8 cellular contexts compared by ENCODE assay signal in the genomic region with DNA sequence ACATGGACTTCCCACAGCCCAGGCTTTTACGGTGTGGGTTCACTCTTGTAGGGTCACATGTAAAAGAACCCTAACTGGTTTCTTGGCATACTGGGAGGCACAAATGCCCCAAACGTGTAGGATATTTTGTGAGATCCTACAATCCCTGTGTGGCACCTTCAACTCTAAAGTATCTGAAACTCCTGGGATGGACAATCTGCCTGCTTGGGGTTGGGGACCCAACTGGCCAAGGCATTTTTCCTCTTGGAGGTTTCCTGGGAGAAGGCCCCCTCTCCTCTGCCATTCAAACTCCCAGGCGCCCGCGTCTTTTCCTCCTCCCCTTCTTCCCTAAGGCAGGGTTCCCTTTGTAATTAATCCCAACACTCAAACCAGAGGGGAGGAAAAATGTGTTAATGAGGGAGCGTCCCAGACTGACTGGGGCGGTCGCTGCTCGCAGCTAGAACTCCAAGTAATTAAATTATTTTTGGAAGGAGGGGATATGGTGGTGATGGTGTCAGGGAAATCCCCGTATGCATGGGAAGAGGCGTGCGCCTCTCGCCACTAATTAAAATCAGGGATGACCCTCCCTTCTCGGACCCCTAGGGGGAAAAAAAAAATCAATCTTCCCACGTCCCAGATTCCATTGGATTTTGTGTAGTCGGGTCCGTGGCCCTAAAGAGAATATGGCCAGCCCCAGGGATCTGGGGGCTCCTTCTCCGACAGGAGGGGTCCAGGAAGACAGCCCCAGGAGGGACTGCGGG. TPM values are rescaled to one million over a fixed set of nuclear protein-coding genes. Genes with fewer than 3 reads are reported as not detected.
A peak's percentile ranks its signal among the peaks of the same experiment; 100 is the strongest.
DNase-seq lines count a peak whose midpoint lies in the region; ATAC-seq and TF ChIP-seq lines count a peak whose summit lies in the region.

No MANE protein-coding gene starts in this region.

- no peak for TF ChIP-seq POLR2A in vagina (IDR thresholded peaks at IDR 0.05)

- peak overlapping the region; percentile 61 to 62 for H3K9ac ChIP-seq in duodenal mucosa (ENCODE audit: low read depth in 1 of 2, low read length in 2 of 2)

- H3K4me1 ChIP-seq in heart right ventricle: peaks cover 4 to 43% (median 30%) of the 10 kb centered on the region in 9 donors
- H3K4me1 ChIP-seq in duodenal mucosa (ENCODE audit: control insufficient read depth in 1 of 2, insufficient read depth in 2 of 2, low read length in 2 of 2): peaks cover 29 to 33% of the 10 kb centered on the region in 2 donors
- H3K4me1 ChIP-seq in muscle layer of duodenum (ENCODE audit: control insufficient read depth in 1 of 2, insufficient read depth in 2 of 2, low read length in 2 of 2): peaks cover 0 to 15% of the 10 kb centered on the region in 2 donors
- H3K4me1 ChIP-seq in vagina: peaks cover 17% of the 10 kb centered on the region

- DNase-seq in heart right ventricle: no peak
- DNase-seq in Right ventricle myocardium inferior (ENCODE audit: missing footprints): no peak
- DNase-seq in vagina (ENCODE audit: extremely low spot score in 2 of 2): no peak

- H3K27me3 ChIP-seq in heart right ventricle (peaks cover 0 to 31% (median 0%) of the 10 kb centered on the region in 7 donors), duodenal mucosa (ENCODE audit: control insufficient read depth in 1 of 2, insufficient read depth in 2 of 2, low read length in 2 of 2) (no peaks in the 10 kb centered on the region), muscle layer of duodenum (ENCODE audit: low read depth, low read length) (no peaks in the 10 kb centered on the region), vagina (no peaks in the 10 kb centered on the region)

- H3K9me3 ChIP-seq in heart right ventricle (no peaks in the 10 kb centered on the region), duodenal mucosa (ENCODE audit: control insufficient read depth in 1 of 2, low read length in 2 of 2) (no peaks in the 10 kb centered on the region), muscle layer of duodenum (ENCODE audit: control insufficient read depth in 1 of 2, low read length in 2 of 2) (no peaks in the 10 kb centered on the region), vagina (no peaks in the 10 kb centered on the region)

- WGBS in heart right ventricle, 2 donors: 33 to 35% methylated on average over 19 of the region's 19 CpGs

- H3K27ac ChIP-seq in heart right ventricle (peak overlapping the region in 9 of 10 donors; percentile 49 to 80 (median 56)), duodenal mucosa (ENCODE audit: low read depth, low read length) (no peak overlapping the region), muscle layer of duodenum (ENCODE audit: low read length) (no peak overlapping the region), vagina (peak overlapping the region; percentile 88)

- H3K36me3 ChIP-seq in heart right ventricle (no peaks in the 10 kb centered on the region), duodenal mucosa (ENCODE audit: control insufficient read depth in 1 of 2, insufficient read depth in 2 of 2, low read length in 2 of 2) (no peaks in the 10 kb centered on the region), muscle layer of duodenum (ENCODE audit: control insufficient read depth in 1 of 2, insufficient read depth in 2 of 2, low read length in 2 of 2) (no peaks in the 10 kb centered on the region), vagina (no peaks in the 10 kb centered on the region)

- H3K4me3 ChIP-seq in heart right ventricle: peak overlapping the region; percentile 58 to 87 (median 75)
- H3K4me3 ChIP-seq in duodenal mucosa (ENCODE audit: low read depth in 1 of 2, low read length in 2 of 2): peak overlapping the region; percentile 62 to 66
- peak overlapping the region; percentile 64 to 65 for H3K4me3 ChIP-seq in muscle layer of duodenum (ENCODE audit: low read depth in 1 of 2, low read length in 2 of 2)
- H3K4me3 ChIP-seq in vagina: peak overlapping the region; percentile 69 to 75

- ATAC-seq in heart right ventricle: peak in 5 of 8 donors; percentile 3 to 46 (median 23)
- no peak for ATAC-seq in Right ventricle myocardium inferior
- no peak for ATAC-seq in HG03442 (IDR thresholded peaks at IDR 0.05; ENCODE audit: unreplicated experiment)
- no peak for ATAC-seq in HG02588 (IDR thresholded peaks at IDR 0.05; ENCODE audit: unreplicated experiment)
- ATAC-seq in GM18873 (IDR thresholded peaks at IDR 0.05; ENCODE audit: low FRiP score, unreplicated experiment): no peak

- intact Hi-C loops in heart right ventricle (cut with DNase I): loop anchor here in 2 of 10 donors (2.0 to 10.0 kb wide), 2 partner anchors 57 to 1745 kb away; partner anchors contain the start of genes COPA (in 1 of the 2) and NCSTN (in 1 of the 2)
- intact Hi-C loops in Right ventricle myocardium inferior (cut with DNase I): no loop called here
- intact Hi-C loops in vagina (cut with DNase I): no loop called here

- peak in 2 of 9 donors; percentile 1 to 9 for TF ChIP-seq CTCF in heart right ventricle (IDR thresholded peaks at IDR 0.05)
- no peak for TF ChIP-seq CTCF in vagina (IDR thresholded peaks at IDR 0.05)

RNA-seq across cellular contexts. Expression of gene VANGL2, which starts 0.7 kb away (rescaled TPM):
- total RNA-seq in heart right ventricle (1 to 10 TPM; 1.2 to 4.1 (median 2.1) TPM), Right ventricle myocardium inferior (2.0 TPM), vagina (11.0 TPM)
- polyA plus RNA-seq in heart right ventricle: 1 to 10 TPM in 1 of 2 donors, under 1 TPM in 1; 0.68 to 1.9 TPM

RNA-seq across cellular contexts. Expression of gene NHLH1, which starts 32.8 kb away (rescaled TPM):
- total RNA-seq in heart right ventricle: under 1 TPM in 2 of 10 donors, not detected in 8; 0.09 to 0.12 TPM
- polyA plus RNA-seq in heart right ventricle: under 1 TPM in 1 of 2 donors, not detected in 1; 0.06 TPM
- total RNA-seq in Right ventricle myocardium inferior: not detected
- not detected for total RNA-seq in vagina

RNA-seq across cellular contexts. Expression of gene NCSTN, which starts 56.5 kb away (rescaled TPM):
- total RNA-seq in heart right ventricle: 10 to 100 TPM; 59.5 to 87.9 (median 71.2) TPM
- polyA plus RNA-seq in heart right ventricle: 10 to 100 TPM; 40.2 to 44.2 TPM
- total RNA-seq in Right ventricle myocardium inferior: 66.7 TPM
- total RNA-seq in vagina: 50.6 TPM

RNA-seq across cellular contexts. Expression of gene COPA, which starts 56.7 kb away (rescaled TPM):
- total RNA-seq in heart right ventricle (100 to 1,000 TPM in 8 of 10 donors, 10 to 100 TPM in 2; 77.7 to 122 (median 112) TPM), Right ventricle myocardium inferior (84.2 TPM), vagina (106 TPM)
- polyA plus RNA-seq in heart right ventricle: 10 to 100 TPM; 48.2 to 91.3 TPM

Comparison
In these comparisons a context has a peak if more than half of its experiments do, and no peak if none do; other contexts are left out.
1. ATAC-seq: peak in heart right ventricle (5 of 8); none in Right ventricle myocardium inferior (single experiment), HG03442 (single experiment), HG02588 (single experiment) and GM18873 (single experiment).
2. H3K27ac ChIP-seq: peak in heart right ventricle (9 of 10) and vagina (single experiment); none in duodenal mucosa (single experiment) and muscle layer of duodenum (single experiment).
3. Peak in every context shown above with its lines, with median percentiles within 50 percentile points of each other: H3K4me3 ChIP-seq.